22 cellular contexts compared by ENCODE assay signal in genomic region chr22:17109113-17109865, GRCh38. TPM values are rescaled to one million over a fixed set of nuclear protein-coding genes. Genes with fewer than 3 reads are reported as not detected.
A peak's percentile ranks its signal among the peaks of the same experiment; 100 is the strongest.
DNase-seq lines count a peak whose midpoint lies in the region; ATAC-seq and TF ChIP-seq lines count a peak whose summit lies in the region.
"Had no signal": no experiment of that assay in that cellular context is flagged by ENCODE, and none has a peak within 500 bp of the region (broad histone marks: within the 10 kb centered on the region; RNA-seq: fewer than 3 reads in every experiment).

No MANE protein-coding gene starts in this region.

- H3K23ac ChIP-seq in neuronal stem cell (ENCODE audit: low read depth, low read length, poor library complexity): peak overlapping the region; percentile 39

- no peaks in the 10 kb centered on the region for H3K27me3 ChIP-seq in heart left ventricle
- H3K27me3 ChIP-seq in neuronal stem cell (ENCODE audit: control insufficient read depth in 3 of 3, insufficient read depth in 3 of 3, low read depth in 1 of 3, low read length in 3 of 3): no peaks in the 10 kb centered on the region
- H3K27me3 ChIP-seq: MG63 had no signal

- H3K4me1 Mint-ChIP-seq in chondrocyte (ENCODE audit: low read depth): no peaks in the 10 kb centered on the region

- no peak overlapping the region for H2BK15ac ChIP-seq in neuronal stem cell (ENCODE audit: low read length)

- TF ChIP-seq POLR2A in heart left ventricle (IDR thresholded peaks at IDR 0.05): no peak

- H3K4me1 ChIP-seq in heart left ventricle (peaks cover 0 to 50% (median 0%) of the 10 kb centered on the region in 12 donors), neuronal stem cell (ENCODE audit: control insufficient read depth in 2 of 2, insufficient read depth in 1 of 2, low read depth in 1 of 2, low read length in 2 of 2) (no peaks in the 10 kb centered on the region)
- H3K4me1 ChIP-seq: HAP-1 had no signal

- no peak overlapping the region for H3K4me3 Mint-ChIP-seq in chondrocyte (ENCODE audit: unreplicated experiment)

- peak overlapping the region; percentile 57 for H2BK5ac ChIP-seq in neuronal stem cell (ENCODE audit: low read length)

- TF ChIP-seq CTCF in heart left ventricle (IDR thresholded peaks at IDR 0.05) (no peak), chondrocyte (IDR thresholded peaks at IDR 0.05) (no peak)

- H2BK12ac ChIP-seq in neuronal stem cell (ENCODE audit: low read length): no peak overlapping the region

- H3K4me3 ChIP-seq in heart left ventricle (no peak overlapping the region), neuronal stem cell (ENCODE audit: low read length in 2 of 2) (no peak overlapping the region)
- H3K4me3 ChIP-seq: HAP-1, MG63 had no signal

- no peak overlapping the region for H4K8ac ChIP-seq in neuronal stem cell (ENCODE audit: low read depth, low read length)

- no peak overlapping the region for H2AFZ ChIP-seq in neuronal stem cell (ENCODE audit: low read length)

- DNase-seq in Right ventricle myocardium inferior (ENCODE audit: missing footprints) (peak; percentile 64), heart left ventricle (no peak), chondrocyte (ENCODE audit: low spot score) (peak; percentile 80), neuronal stem cell (ENCODE audit: low spot score) (no peak), A172 (ENCODE audit: low spot score) (no peak), HUDEP-2 (lab: John Stamatoyannopoulos, UW; ENCODE audit: unreplicated experiment in 76 of 76) (no peak)
- DNase-seq: Calu3; CD4-positive, alpha-beta memory T cell; Kasumi-1; MG63; NCI-H1092; NCI-H1436 treated with DMSO at 0.1 percent for 48 hours; NCI-H2029; NCI-H345; NCI-H524 treated with DMSO at 0.1 percent for 48 hours; SHP77 treated with DMSO at 0.1 percent for 48 hours had no signal

- ATAC-seq in Right ventricle myocardium inferior: no peak
- no peak for ATAC-seq in heart left ventricle
- no peak for ATAC-seq in HG02973 (IDR thresholded peaks at IDR 0.05; ENCODE audit: unreplicated experiment)
- no peak for ATAC-seq in HG03442 (IDR thresholded peaks at IDR 0.05; ENCODE audit: unreplicated experiment)
- ATAC-seq: SK-N-SH treated with all-trans-retinoic acid at 6 μM for 48 hours had no signal

- no peak overlapping the region for H2AK5ac ChIP-seq in neuronal stem cell (ENCODE audit: low read depth, low read length)

- no peaks in the 10 kb centered on the region for H3K79me1 ChIP-seq in neuronal stem cell (ENCODE audit: low read depth, low read length)

- WGBS in heart left ventricle, 4 donors: 86 to 95% (median 91%) methylated on average over 20 to 42 of the region's 42 CpGs
- no CpG with 5 or more reads among the region's 42 CpGs for WGBS in neuronal stem cell (ENCODE audit: extremely low coverage in 2 of 2, insufficient read length in 2 of 2, insufficient replicate concordance in 1 of 2), 2 donors

- peaks cover 0 to 66% (median 54%) of the 10 kb centered on the region in 9 donors for H3K36me3 ChIP-seq in heart left ventricle
- peaks cover 0 to 50% of the 10 kb centered on the region in 2 donors for H3K36me3 ChIP-seq in neuronal stem cell (replicated peaks in 1 of 2; ENCODE audit: control insufficient read depth in 2 of 2, insufficient read depth in 2 of 2, low read length in 2 of 2)

- no peak overlapping the region for H2BK120ac ChIP-seq in neuronal stem cell (ENCODE audit: low read depth, low read length)

- no peaks in the 10 kb centered on the region for H3K27me3 Mint-ChIP-seq in chondrocyte (ENCODE audit: low read depth)
- H3K27me3 Mint-ChIP-seq: CD4-positive, alpha-beta memory T cell had no signal

- intact Hi-C loops in Right ventricle myocardium inferior (cut with DNase I) (no loop called here), heart left ventricle (cut with DNase I) (no loop called here)

- no peak overlapping the region for H3K27ac ChIP-seq in heart left ventricle
- no peak overlapping the region for H3K27ac ChIP-seq in neuronal stem cell (replicated peaks; ENCODE audit: low read length)
- H3K27ac ChIP-seq: 22Rv1 had no signal

- no peak overlapping the region for H4K91ac ChIP-seq in neuronal stem cell (ENCODE audit: low read depth, low read length, poor library complexity)

- H3K27ac Mint-ChIP-seq in chondrocyte (ENCODE audit: unreplicated experiment): no peak overlapping the region

- H3K9me3 Mint-ChIP-seq in chondrocyte (ENCODE audit: low read depth): no peaks in the 10 kb centered on the region
- H3K9me3 Mint-ChIP-seq: CD4-positive, alpha-beta memory T cell had no signal

- H3K4me2 ChIP-seq in neuronal stem cell (ENCODE audit: insufficient read depth, low read length, poor library complexity, severe bottlenecking): no peak overlapping the region

- no peak overlapping the region for H3K14ac ChIP-seq in neuronal stem cell (ENCODE audit: low read length)

- H3K9me3 ChIP-seq in heart left ventricle (no peaks in the 10 kb centered on the region), neuronal stem cell (replicated peaks in 1 of 2; ENCODE audit: control insufficient read depth in 2 of 2, insufficient read depth in 1 of 2, low read depth in 1 of 2, low read length in 2 of 2) (no peaks in the 10 kb centered on the region)
- H3K9me3 ChIP-seq: HAP-1, MG63 had no signal

- peaks cover 8% of the 10 kb centered on the region for H3K36me3 Mint-ChIP-seq in chondrocyte (ENCODE audit: low read depth)

- no peak overlapping the region for H3K18ac ChIP-seq in neuronal stem cell (ENCODE audit: low read length)

- H3K4ac ChIP-seq in neuronal stem cell (ENCODE audit: low read length): no peak overlapping the region

- no peak overlapping the region for H3K9ac ChIP-seq in neuronal stem cell (ENCODE audit: low read depth, low read length, poor library complexity)

RNA-seq across cellular contexts. Expression of gene TMEM121B, which starts 11.9 kb away (rescaled TPM):
- total RNA-seq in Right ventricle myocardium inferior: 2.2 TPM
- total RNA-seq in heart left ventricle: 1 to 10 TPM; 1.1 to 3.3 (median 1.8) TPM
- 1 to 10 TPM in 1 of 2 donors, under 1 TPM in 1; 0.49 to 1.2 TPM for polyA plus RNA-seq in heart left ventricle
- 0.36 to 0.87 TPM (median 0.59 TPM) in 3 replicates for total RNA-seq in chondrocyte
- 2.6 TPM for polyA plus RNA-seq in neuronal stem cell (2013, experiment 1 of 2)
- 2.7 TPM for polyA plus RNA-seq in neuronal stem cell (2013, experiment 2 of 2)
- total RNA-seq in A172 (2014; rRNA removed; shearing (Covaris generic)): 0.05 and 0.24 TPM in 2 replicates
- total RNA-seq: RPMI7951 had no signal
- polyA plus RNA-seq: CD4-positive, alpha-beta memory T cell had no signal

RNA-seq across cellular contexts. Expression of gene IL17RA, which starts 24.5 kb away (rescaled TPM):
- 10.9 TPM for total RNA-seq in Right ventricle myocardium inferior
- 10 to 100 TPM in 3 of 9 donors, 1 to 10 TPM in 6; 5.8 to 23.1 (median 9.4) TPM for total RNA-seq in heart left ventricle
- 1 to 10 TPM; 3.1 to 7.8 TPM for polyA plus RNA-seq in heart left ventricle
- total RNA-seq in chondrocyte: 8.1 to 11.6 TPM (median 10.4 TPM) in 3 replicates
- polyA plus RNA-seq in neuronal stem cell (2013, experiment 1 of 2): 2.8 TPM
- 2.5 TPM for polyA plus RNA-seq in neuronal stem cell (2013, experiment 2 of 2)
- total RNA-seq in A172 (2014; rRNA removed; shearing (Covaris generic)): 4.7 and 5.2 TPM in 2 replicates

RNA-seq across cellular contexts. Expression of gene HDHD5, which starts 49.8 kb away (rescaled TPM):
- 58.9 TPM for total RNA-seq in Right ventricle myocardium inferior
- total RNA-seq in heart left ventricle: 10 to 100 TPM; 35.7 to 60.3 (median 49.0) TPM
- polyA plus RNA-seq in heart left ventricle: 10 to 100 TPM; 31.8 to 72.1 TPM
- 22.3 to 31.5 TPM (median 30.8 TPM) in 3 replicates for total RNA-seq in chondrocyte
- 30.5 TPM for polyA plus RNA-seq in neuronal stem cell (2013, experiment 1 of 2)
- 30.3 TPM for polyA plus RNA-seq in neuronal stem cell (2013, experiment 2 of 2)
- 24.7 and 29.2 TPM in 2 replicates for total RNA-seq in A172 (2014; rRNA removed; shearing (Covaris generic))

Comparison
In these comparisons a context has a peak if more than half of its experiments do, and no peak if none do; other contexts are left out.
1. DNase-seq: peak in Right ventricle myocardium inferior (single experiment) and chondrocyte (single experiment); none in heart left ventricle (0 of 5), neuronal stem cell (single experiment), A172 (single experiment) and HUDEP-2 (0 of 76).